ENCODE assay signal across 20 cellular contexts in the genomic region with DNA sequence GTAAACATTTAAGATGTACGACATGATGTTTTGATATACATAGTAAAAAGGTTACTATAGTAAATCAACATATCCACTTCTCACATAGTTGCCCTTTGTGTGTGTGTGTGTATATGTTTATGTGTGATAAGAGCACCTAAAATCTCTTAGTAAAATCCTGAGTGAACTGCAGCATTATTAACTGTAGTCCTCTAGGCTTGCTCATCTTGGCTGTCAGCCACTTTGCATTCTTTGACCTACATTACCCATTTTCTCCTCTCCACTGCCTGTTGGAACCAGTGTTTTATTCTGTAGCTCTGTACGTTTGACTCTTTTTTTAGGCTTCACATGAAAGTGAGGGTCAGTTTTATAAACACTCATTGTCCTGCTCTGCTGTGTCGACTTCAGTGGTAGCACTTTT. TPM values are rescaled to one million over a fixed set of nuclear protein-coding genes. Genes with fewer than 3 reads are reported as not detected.
DNase-seq lines count a peak whose midpoint lies in the region; ATAC-seq, FAIRE-seq and TF ChIP-seq lines count a peak whose summit lies in the region.
"Had no signal": no experiment of that assay in that cellular context is flagged by ENCODE, and none has a peak within 500 bp of the region (broad histone marks: within the 10 kb centered on the region; RNA-seq: fewer than 3 reads in every experiment).

No MANE protein-coding gene starts in this region.

- H3K9me1 ChIP-seq in K562 (ENCODE audit: control insufficient read depth, insufficient read depth, low read length) = no peaks in the 10 kb centered on the region

- FAIRE-seq in K562 (lab: Jason Lieb, UNC) = no peak
- FAIRE-seq: GM12878, GM18507, HTR-8/SVneo had no signal

- dilution Hi-C loops in mammary epithelial cell (cut with HindIII; ENCODE audit: low sequenced_read_pairs) = no loop called here

- H3K4me3 ChIP-seq in mammary epithelial cell (replicated peaks in 1 of 3; ENCODE audit: insufficient read depth in 1 of 3, low read depth in 2 of 3, low read length in 3 of 3) (no peak overlapping the region), breast epithelium (no peak overlapping the region), K562 (no peak overlapping the region), fibroblast of the aortic adventitia (ENCODE audit: low read depth, low read length) (no peak overlapping the region)
- H3K4me3 ChIP-seq: BLaER1 treated with 17β-estradiol and CSF1 and Interleukin-3, amounts not matched to agents 10 nM and 100 nM; GM12878; HAP-1 had no signal

- CTCF ChIA-PET in mammary epithelial cell (lab: Charles Lee; ENCODE audit: low non-redundant PET) = no interaction called here
- CTCF ChIA-PET in K562 (lab: Yijun Ruan, JAX; ENCODE audit: low intra/inter-chr PET ratio) = no interaction called here

- TF ChIP-seq POLR2A in breast epithelium (IDR thresholded peaks at IDR 0.05) = no peak
- peak; percentile 34; the same call in 1 of the 2 replicates for TF ChIP-seq POLR2A in K562 (conservative IDR thresholded peaks at IDR 0.05)
- TF ChIP-seq POLR2A in erythroblast (IDR thresholded peaks at IDR 0.05; ENCODE audit: low read length) = no peak

- H3K36me3 ChIP-seq in mammary epithelial cell (ENCODE audit: insufficient read depth, low read length) = peaks cover 14% of the 10 kb centered on the region
- H3K36me3 ChIP-seq in breast epithelium = no peaks in the 10 kb centered on the region
- peaks cover 46% of the 10 kb centered on the region; the same call in 2 of the 3 replicates for H3K36me3 ChIP-seq in K562 (ENCODE audit: control insufficient read depth, insufficient read depth, low read length)

- H3K4me1 ChIP-seq in mammary epithelial cell (ENCODE audit: insufficient read depth, low read length) (peaks cover 6% of the 10 kb centered on the region), breast epithelium (no peaks in the 10 kb centered on the region), K562 (replicated peaks in 1 of 2; ENCODE audit: control insufficient read depth in 2 of 2, insufficient read depth in 2 of 2, low read length in 2 of 2) (no peaks in the 10 kb centered on the region)
- H3K4me1 ChIP-seq: BLaER1 treated with 17β-estradiol and CSF1 and Interleukin-3, amounts not matched to agents 10 nM and 100 nM; HAP-1 had no signal

- no peak for TF ChIP-seq EP300 in K562 (IDR thresholded peaks at IDR 0.05; ENCODE audit: low read length)

- H3K9ac ChIP-seq in mammary epithelial cell (ENCODE audit: insufficient read depth, low read length) (no peak overlapping the region), K562 (ENCODE audit: insufficient read depth in 1 of 2, low read depth in 2 of 2, low read length in 2 of 2) (no peak overlapping the region)
- H3K9ac ChIP-seq: BLaER1 treated with 17β-estradiol and CSF1 and Interleukin-3, amounts not matched to agents 10 nM and 100 nM had no signal

- TF ChIP-seq CTCF in mammary epithelial cell (conservative IDR thresholded peaks at IDR 0.05 in 1 of 2, IDR thresholded peaks at IDR 0.05 in 1 of 2; ENCODE audit: extremely low read depth in 1 of 2, insufficient read depth in 1 of 2, low read depth in 1 of 2, low read length in 2 of 2) (no peak), breast epithelium (IDR thresholded peaks at IDR 0.05) (no peak), K562 (IDR thresholded peaks at IDR 0.05 in 2 of 3, conservative IDR thresholded peaks at IDR 0.05 in 1 of 3; ENCODE audit: insufficient read depth in 2 of 3, low read depth in 1 of 3, low read length in 3 of 3) (no peak), fibroblast of the aortic adventitia (IDR thresholded peaks at IDR 0.05; ENCODE audit: insufficient read depth, low read length) (no peak)

- no peak for ATAC-seq in K562
- ATAC-seq: GM12878 had no signal

- POLR2A ChIA-PET in K562 (lab: Yijun Ruan, JAX) = no interaction called here

- H4K20me1 ChIP-seq in mammary epithelial cell (ENCODE audit: insufficient read depth, low read length) = no peaks in the 10 kb centered on the region
- no peaks in the 10 kb centered on the region for H4K20me1 ChIP-seq in K562 (replicated peaks; ENCODE audit: control insufficient read depth, insufficient read depth, low read length)
- H4K20me1 ChIP-seq: BLaER1 treated with 17β-estradiol and CSF1 and Interleukin-3, amounts not matched to agents 10 nM and 100 nM had no signal

- H3K79me2 ChIP-seq in mammary epithelial cell (ENCODE audit: insufficient read depth, low read length) = no peaks in the 10 kb centered on the region
- H3K79me2 ChIP-seq in K562 (ENCODE audit: control insufficient read depth, insufficient read depth, low read length) = no peaks in the 10 kb centered on the region

- in situ Hi-C loops in mammary epithelial cell (cut with MboI; ENCODE audit: low sequenced_read_pairs in 2 of 2) (no loop called here), K562 (cut with MboI) (no loop called here)

- H3K9me3 ChIP-seq in mammary epithelial cell (replicated peaks; ENCODE audit: insufficient read depth, low read length) (no peaks in the 10 kb centered on the region), breast epithelium (no peaks in the 10 kb centered on the region), K562 (replicated peaks; ENCODE audit: control insufficient read depth, insufficient read depth, low read depth, low read length) (no peaks in the 10 kb centered on the region)
- H3K9me3 ChIP-seq: BLaER1 treated with 17β-estradiol and CSF1 and Interleukin-3, amounts not matched to agents 10 nM and 100 nM; HAP-1 had no signal

- H3K27me3 ChIP-seq in mammary epithelial cell (ENCODE audit: insufficient read depth, low read length) (no peaks in the 10 kb centered on the region), breast epithelium (no peaks in the 10 kb centered on the region), K562 (ENCODE audit: control insufficient read depth in 2 of 2, insufficient read depth in 2 of 2, low read length in 2 of 2) (no peaks in the 10 kb centered on the region)
- H3K27me3 ChIP-seq: BLaER1 treated with 17β-estradiol and CSF1 and Interleukin-3, amounts not matched to agents 10 nM and 100 nM had no signal

- DNase-seq in mammary epithelial cell = peak; percentile 5
- no peak for DNase-seq in breast epithelium (ENCODE audit: low spot score in 2 of 2)
- DNase-seq in K562 (ENCODE audit: extremely low read depth in 1 of 4, low spot score in 3 of 4) = no peak
- DNase-seq in fibroblast of the aortic adventitia (ENCODE audit: low read depth) = peak; percentile 51
- no peak for DNase-seq in SHP77 (lab: John Stamatoyannopoulos, UW)
- no peak for DNase-seq in HUDEP-2 (lab: John Stamatoyannopoulos, UW; ENCODE audit: unreplicated experiment in 76 of 76)
- DNase-seq in erythroblast (lab: John Stamatoyannopoulos, UW) = no peak
- DNase-seq: 8988T; ACHN; Calu3; CD4-positive, alpha-beta T cell; DMS 273 treated with DMSO at 0.1 percent for 48 hours; GOT3; HFFc6; KBM-7 had no signal

- WGBS in mammary epithelial cell (ENCODE audit: low coverage, missing lambda C conversion rate) = 97% methylated on average over 3 of the region's 3 CpGs
- WGBS in K562 (ENCODE audit: insufficient coverage, low coverage, missing lambda C conversion rate) = 75% methylated on average over 3 of the region's 3 CpGs

- no peak overlapping the region for H2AFZ ChIP-seq in mammary epithelial cell (ENCODE audit: low read depth, low read length)
- H2AFZ ChIP-seq in K562 (ENCODE audit: low read depth, low read length) = no peak overlapping the region

- intact Hi-C loops in mammary epithelial cell (cut with micrococcal nuclease) (no loop called here), breast epithelium (cut with DNase I; ENCODE audit: low total_unique reads) (no loop called here), K562 (cut with micrococcal nuclease) (no loop called here)

- H3K4me2 ChIP-seq in mammary epithelial cell (ENCODE audit: insufficient read depth, low read depth, low read length) (no peak overlapping the region), K562 (ENCODE audit: insufficient read depth, low read length) (no peak overlapping the region)
- H3K4me2 ChIP-seq: BLaER1 treated with 17β-estradiol and CSF1 and Interleukin-3, amounts not matched to agents 10 nM and 100 nM had no signal

- TF ChIP-seq RAD21 in K562 (CRISPR knock-in tag; conservative IDR thresholded peaks at IDR 0.05 in 1 of 2, IDR thresholded peaks at IDR 0.05 in 1 of 2) = no peak

- H3K27ac ChIP-seq in mammary epithelial cell (ENCODE audit: insufficient read depth, low read depth, low read length) (no peak overlapping the region), breast epithelium (no peak overlapping the region), K562 (ENCODE audit: extremely low read depth, low read depth, low read length) (no peak overlapping the region)
- H3K27ac ChIP-seq: BLaER1 treated with 17β-estradiol and CSF1 and Interleukin-3, amounts not matched to agents 10 nM and 100 nM had no signal

- no TSS peak for BruUV-seq in mammary epithelial cell (replicated peaks; lab: Mats Ljungman, UMichigan)
- no TSS peak for BruUV-seq in K562 (replicated peaks; lab: Mats Ljungman, UMichigan)

RNA-seq across cellular contexts. Expression of a gene that starts 24.4 kb away (rescaled TPM):
- total RNA-seq in mammary epithelial cell (10 to 100 TPM; 23.8 to 34.5 TPM), breast epithelium (10 to 100 TPM; 14.4 to 25.8 (median 17.4) TPM), K562 (2014; rRNA removed) (22.7 and 27.6 TPM in 2 replicates), K562 (2014; rRNA removed; fragmentation: Illumina TruSeq; extraction: Trizol) (42.6 and 45.2 TPM in 2 replicates), K562 (2015; rRNA removed; fragmentation: Illumina TruSeq; extraction: Trizol) (36.5 and 39.3 TPM in 2 replicates), K562 (2021) (38.2 and 40.7 TPM in 2 replicates), fibroblast of the aortic adventitia (ENCODE audit: low replicate concordance) (4.1 and 18.7 TPM in 2 replicates)
- polyA plus RNA-seq in mammary epithelial cell (13.4 TPM), K562 (2011; rRNA removed) (37.7 and 56.7 TPM in 2 replicates), K562 (2014; fragmentation: Illumina TruSeq; extraction: Trizol) (38.5 and 49.7 TPM in 2 replicates), K562 (2014; fragmentation: Nextera tagmentation; extraction: Ambion mirVana) (10 to 100 TPM; 32.1 to 35.3 TPM), K562 (2014; rRNA removed) (27.5 and 30.0 TPM in 2 replicates)
- polyA minus RNA-seq in mammary epithelial cell = 8.4 TPM
- 24.7 and 55.1 TPM in 2 replicates for total RNA-seq in K562 (2011; cell fraction: chromatin; rRNA removed; ENCODE audit: low replicate concordance)
- total RNA-seq in K562 (2011; cell fraction: nucleolus; rRNA removed) = 13.5 and 17.8 TPM in 2 replicates
- total RNA-seq in K562 (2011; cell fraction: nucleoplasm; rRNA removed) = 22.7 and 34.7 TPM in 2 replicates
- 25.3 and 32.6 TPM in 2 replicates for polyA plus RNA-seq in K562 (2011; cell fraction: cytosol; rRNA removed)
- 10.5 and 14.5 TPM in 2 replicates for polyA plus RNA-seq in K562 (2011; cell fraction: nucleus; rRNA removed)
- 21.9 and 25.8 TPM in 2 replicates for polyA plus RNA-seq in K562 (2012)
- polyA minus RNA-seq in K562 (2011; rRNA and poly(A)+ RNA removed) = 49.1 and 54.9 TPM in 2 replicates
- 13.6 and 21.8 TPM in 2 replicates for polyA minus RNA-seq in K562 (2011; cell fraction: cytosol; rRNA and poly(A)+ RNA removed)
- polyA minus RNA-seq in K562 (2011; cell fraction: nucleus; rRNA and poly(A)+ RNA removed) = 22.0 and 22.2 TPM in 2 replicates

RNA-seq across cellular contexts. Expression of a gene that starts 24.6 kb away (rescaled TPM):
- 10 to 100 TPM; 44.5 to 68.1 TPM for total RNA-seq in mammary epithelial cell
- polyA plus RNA-seq in mammary epithelial cell = 32.6 TPM
- polyA minus RNA-seq in mammary epithelial cell = 110 TPM
- 10 to 100 TPM; 31.5 to 52.5 (median 50.8) TPM for total RNA-seq in breast epithelium
- 199 and 361 TPM in 2 replicates for total RNA-seq in K562 (2011; cell fraction: chromatin; rRNA removed; ENCODE audit: low replicate concordance)
- 84.9 and 101 TPM in 2 replicates for total RNA-seq in K562 (2011; cell fraction: nucleolus; rRNA removed)
- total RNA-seq in K562 (2011; cell fraction: nucleoplasm; rRNA removed) = 121 and 152 TPM in 2 replicates
- 74.3 and 75.7 TPM in 2 replicates for total RNA-seq in K562 (2014; rRNA removed)
- 56.5 and 59.7 TPM in 2 replicates for total RNA-seq in K562 (2014; rRNA removed; fragmentation: Illumina TruSeq; extraction: Trizol)
- total RNA-seq in K562 (2015; rRNA removed; fragmentation: Illumina TruSeq; extraction: Trizol) = 52.8 and 61.4 TPM in 2 replicates
- 96.7 and 109 TPM in 2 replicates for total RNA-seq in K562 (2021)
- polyA plus RNA-seq in K562 (2011; rRNA removed) = 68.9 and 75.6 TPM in 2 replicates
- 38.4 and 56.0 TPM in 2 replicates for polyA plus RNA-seq in K562 (2011; cell fraction: cytosol; rRNA removed)
- polyA plus RNA-seq in K562 (2011; cell fraction: nucleus; rRNA removed) = 154 and 159 TPM in 2 replicates
- 41.7 and 67.6 TPM in 2 replicates for polyA plus RNA-seq in K562 (2012)
- 59.7 and 71.6 TPM in 2 replicates for polyA plus RNA-seq in K562 (2014; fragmentation: Illumina TruSeq; extraction: Trizol)
- 10 to 100 TPM; 52.5 to 60.7 TPM for polyA plus RNA-seq in K562 (2014; fragmentation: Nextera tagmentation; extraction: Ambion mirVana)
- polyA plus RNA-seq in K562 (2014; rRNA removed) = 62.8 and 96.5 TPM in 2 replicates
- polyA minus RNA-seq in K562 (2011; rRNA and poly(A)+ RNA removed) = 290 and 310 TPM in 2 replicates
- polyA minus RNA-seq in K562 (2011; cell fraction: cytosol; rRNA and poly(A)+ RNA removed) = 46.4 and 69.8 TPM in 2 replicates
- 98.0 and 140 TPM in 2 replicates for polyA minus RNA-seq in K562 (2011; cell fraction: nucleus; rRNA and poly(A)+ RNA removed)
- total RNA-seq in fibroblast of the aortic adventitia (ENCODE audit: low replicate concordance) = 55.8 and 63.5 TPM in 2 replicates

Comparison
In these comparisons a context has a peak if more than half of its experiments do, and no peak if none do; other contexts are left out.
1. DNase-seq: peak in mammary epithelial cell (single experiment) and fibroblast of the aortic adventitia (single experiment); none in breast epithelium (0 of 2), K562 (0 of 4), SHP77 (0 of 2), HUDEP-2 (0 of 76) and erythroblast (0 of 2).